38 cellular contexts compared by ENCODE assay signal in the genomic region with DNA sequence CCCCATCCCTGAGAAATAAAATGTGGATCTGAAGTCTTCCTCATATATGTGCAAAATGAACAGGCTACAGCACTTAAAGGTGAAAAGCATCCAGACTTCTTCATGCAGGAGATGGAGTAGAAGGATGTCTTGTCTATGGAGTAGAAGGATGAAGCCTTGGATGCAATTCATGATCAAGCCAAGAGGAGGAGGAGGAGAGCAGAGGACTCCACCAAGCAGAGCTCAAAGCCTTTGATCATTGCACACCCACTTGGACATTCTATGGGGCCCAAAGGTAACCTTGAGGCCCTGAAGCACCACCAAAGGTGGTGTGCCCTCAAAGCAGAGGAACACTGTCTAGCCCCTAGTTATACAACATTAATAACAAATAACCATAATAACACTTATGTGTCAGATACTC. TPM values are rescaled to one million over a fixed set of nuclear protein-coding genes. Genes with fewer than 3 reads are reported as not detected.
"Had no signal": no experiment of that assay in that cellular context is flagged by ENCODE, and none has a peak within 500 bp of the region (broad histone marks: within the 10 kb centered on the region; RNA-seq: fewer than 3 reads in every experiment).

No MANE protein-coding gene starts in this region.

- H3K9me3 ChIP-seq: ascending aorta, esophagus muscularis mucosa, heart right ventricle, left ventricle myocardium inferior, ovary, stomach, thyroid gland had no signal

- ATAC-seq: activated CD4-positive, CD25-positive, alpha-beta regulatory T cell treated with anti-CD3 and anti-CD28 coated beads, Interleukin-2, amount 50 U/mL, for 24 hours; effector memory CD8-positive, alpha-beta T cell; heart right ventricle; sciatic nerve; stimulated activated naive B cell treated with anti-CD40 and anti-IgM and Interleukin-4, amounts not matched to agents 10 μg/mL and 1 μg/mL and 100 μg/mL, for 72 hours had no signal

- H3K4me1 Mint-ChIP-seq: activated naive CD4-positive, alpha-beta T cell treated with anti-CD3 and anti-CD28 coated beads, Interleukin-2, amount 10 ng/mL, durations not matched to agents 7 days and 5 days; activated naive CD8-positive, alpha-beta T cell treated with anti-CD3 and anti-CD28 coated beads, Interleukin-2, amount 10 ng/mL, durations not matched to agents 7 days and 5 days; brain had no signal

- H3K36me3 Mint-ChIP-seq: activated CD4-positive, alpha-beta memory T cell treated with anti-CD3 and anti-CD28 coated beads for 36 hours; activated naive CD4-positive, alpha-beta T cell treated with anti-CD3 and anti-CD28 coated beads, Interleukin-2, amount 10 ng/mL, durations not matched to agents 7 days and 5 days; activated naive CD8-positive, alpha-beta T cell treated with anti-CD3 and anti-CD28 coated beads, Interleukin-2, amount 10 ng/mL, durations not matched to agents 7 days and 5 days; brain had no signal

- H3K9me3 Mint-ChIP-seq: activated CD4-positive, alpha-beta memory T cell treated with anti-CD3 and anti-CD28 coated beads for 36 hours; activated naive CD4-positive, alpha-beta T cell treated with anti-CD3 and anti-CD28 coated beads, Interleukin-2, amount 10 ng/mL, durations not matched to agents 7 days and 5 days; activated naive CD8-positive, alpha-beta T cell treated with anti-CD3 and anti-CD28 coated beads, Interleukin-2, amount 10 ng/mL, durations not matched to agents 7 days and 5 days; activated T-helper 1 cell treated with anti-CD3 and anti-CD28 coated beads, Interleukin-12 subunit alpha, Interleukin-12 subunit beta, Interleukin-2, Interleukin-4 antibody, amounts not matched to agents 30 ng/mL and 10 ng/mL and 1 ng/mL, durations not matched to agents 14 hours and 24 hours and 36 hours; effector memory CD8-positive, alpha-beta T cell; T-helper 1 cell treated with Interleukin-12 subunit alpha and Interleukin-12 subunit beta and Interleukin-4 antibody, amounts not matched to agents 30 μg/mL and 1 μg/mL, for 36 hours had no signal

- H3K4me3 Mint-ChIP-seq: activated CD4-positive, alpha-beta memory T cell treated with anti-CD3 and anti-CD28 coated beads for 36 hours; activated naive CD4-positive, alpha-beta T cell treated with anti-CD3 and anti-CD28 coated beads, Interleukin-2, amount 10 ng/mL, durations not matched to agents 7 days and 5 days; activated naive CD8-positive, alpha-beta T cell treated with anti-CD3 and anti-CD28 coated beads, Interleukin-2, amount 10 ng/mL, durations not matched to agents 7 days and 5 days; activated T-helper 1 cell treated with anti-CD3 and anti-CD28 coated beads, Interleukin-12 subunit alpha, Interleukin-12 subunit beta, Interleukin-2, Interleukin-4 antibody, amounts not matched to agents 30 ng/mL and 10 ng/mL and 1 ng/mL, durations not matched to agents 14 hours and 24 hours and 36 hours; brain; effector memory CD8-positive, alpha-beta T cell; naive B cell; stimulated activated naive B cell treated with anti-CD40 and anti-IgM and Interleukin-4, amounts not matched to agents 10 μg/mL and 1 μg/mL and 100 μg/mL, for 72 hours; T-helper 1 cell treated with Interleukin-12 subunit alpha and Interleukin-12 subunit beta and Interleukin-4 antibody, amounts not matched to agents 30 μg/mL and 1 μg/mL, for 36 hours had no signal

- H3K27ac Mint-ChIP-seq: activated CD4-positive, alpha-beta memory T cell treated with anti-CD3 and anti-CD28 coated beads for 36 hours; activated naive CD4-positive, alpha-beta T cell treated with anti-CD3 and anti-CD28 coated beads, Interleukin-2, amount 10 ng/mL, durations not matched to agents 7 days and 5 days; activated naive CD8-positive, alpha-beta T cell treated with anti-CD3 and anti-CD28 coated beads, Interleukin-2, amount 10 ng/mL, durations not matched to agents 7 days and 5 days; activated T-helper 1 cell treated with anti-CD3 and anti-CD28 coated beads, Interleukin-12 subunit alpha, Interleukin-12 subunit beta, Interleukin-2, Interleukin-4 antibody, amounts not matched to agents 30 ng/mL and 10 ng/mL and 1 ng/mL, durations not matched to agents 14 hours and 24 hours and 36 hours; effector memory CD8-positive, alpha-beta T cell; naive B cell; progenitor cell of endocrine pancreas; stimulated activated naive B cell treated with anti-CD40 and anti-IgM and Interleukin-4, amounts not matched to agents 10 μg/mL and 1 μg/mL and 100 μg/mL, for 72 hours; T-helper 1 cell treated with Interleukin-12 subunit alpha and Interleukin-12 subunit beta and Interleukin-4 antibody, amounts not matched to agents 30 μg/mL and 1 μg/mL, for 36 hours had no signal

- H3K4me1 ChIP-seq: ascending aorta, esophagus muscularis mucosa, heart right ventricle, left ventricle myocardium inferior, stomach, thyroid gland had no signal

- H3K36me3 ChIP-seq: ascending aorta, cardiac muscle cell, esophagus muscularis mucosa, heart right ventricle, left ventricle myocardium inferior, ovary, stomach, thyroid gland, WERI-Rb-1 had no signal

- H3K27ac ChIP-seq: ascending aorta, cardiac muscle cell, esophagus muscularis mucosa, heart right ventricle, left ventricle myocardium inferior, ovary, stomach, thyroid gland, WERI-Rb-1 had no signal

- H3K4me3 ChIP-seq: ascending aorta, cardiac muscle cell, esophagus muscularis mucosa, heart right ventricle, left ventricle myocardium inferior, ovary, stomach, thyroid gland had no signal

- DNase-seq: activated CD4-positive, alpha-beta memory T cell treated with anti-CD3 and anti-CD28 coated beads for 36 hours; activated CD4-positive, alpha-beta T cell treated with anti-CD3 and anti-CD28 coated beads for 48 hours; activated CD8-positive, alpha-beta memory T cell treated with anti-CD3 and anti-CD28 coated beads, Interleukin-2, amount 50 U/mL, for 4 hours; activated gamma-delta T cell; activated naive CD4-positive, alpha-beta T cell treated with anti-CD3 and anti-CD28 coated beads, Interleukin-2, amount 10 ng/mL, durations not matched to agents 7 days and 5 days; activated naive CD8-positive, alpha-beta T cell treated with anti-CD3 and anti-CD28 coated beads, Interleukin-2, amount 10 ng/mL, durations not matched to agents 7 days and 5 days; activated T-cell treated with anti-CD3 and anti-CD28 coated beads, Interleukin-2, amount 50 U/mL, for 1 hour; cortex of kidney; effector memory CD8-positive, alpha-beta T cell; foreskin melanocyte; heart right ventricle; left ventricle myocardium inferior; mammary epithelial cell; naive B cell; ovary; small intestine; stimulated activated CD4-positive, alpha-beta T cell treated with anti-CD3 and anti-CD28 coated beads, Interleukin-1b, Interleukin-23, amount 100 ng/mL, for 48 hours; stimulated activated naive B cell treated with anti-CD40 and anti-IgM and Interleukin-4, amounts not matched to agents 10 μg/mL and 1 μg/mL and 100 μg/mL, for 72 hours; stomach; T1000; thyroid gland; WERI-Rb-1 had no signal

- H3K27me3 ChIP-seq: ascending aorta, cardiac muscle cell, esophagus muscularis mucosa, heart right ventricle, ovary, stomach, thyroid gland had no signal

- H3K27me3 Mint-ChIP-seq: activated CD4-positive, alpha-beta memory T cell treated with anti-CD3 and anti-CD28 coated beads for 36 hours; activated naive CD4-positive, alpha-beta T cell treated with anti-CD3 and anti-CD28 coated beads, Interleukin-2, amount 10 ng/mL, durations not matched to agents 7 days and 5 days; activated naive CD8-positive, alpha-beta T cell treated with anti-CD3 and anti-CD28 coated beads, Interleukin-2, amount 10 ng/mL, durations not matched to agents 7 days and 5 days; brain; progenitor cell of endocrine pancreas; stimulated activated naive B cell treated with anti-CD40 and anti-IgM and Interleukin-4, amounts not matched to agents 10 μg/mL and 1 μg/mL and 100 μg/mL, for 72 hours had no signal

RNA-seq across cellular contexts. Expression of a gene that starts 17.3 kb away (rescaled TPM):
- total RNA-seq: activated CD4-positive, alpha-beta memory T cell treated with anti-CD3 and anti-CD28 coated beads for 36 hours; activated CD8-positive, alpha-beta memory T cell treated with anti-CD3 and anti-CD28 coated beads for 36 hours; activated naive CD8-positive, alpha-beta T cell treated with anti-CD3 and anti-CD28 coated beads, Interleukin-2, amount 10 ng/mL, durations not matched to agents 7 days and 5 days; activated T-helper 1 cell treated with anti-CD3 and anti-CD28 coated beads, Interleukin-12 subunit alpha, Interleukin-12 subunit beta, Interleukin-2, Interleukin-4 antibody, amounts not matched to agents 30 ng/mL and 10 ng/mL and 1 ng/mL, durations not matched to agents 14 hours and 24 hours and 36 hours; ascending aorta; cardiac muscle cell; cerebellum; endothelial cell of umbilical vein; esophagus muscularis mucosa; glomerular endothelial cell; heart right ventricle; kidney epithelial cell; left ventricle myocardium inferior; ovary; progenitor cell of endocrine pancreas; sciatic nerve; stomach; ureter had no signal
- polyA plus RNA-seq: endothelial cell of umbilical vein, heart right ventricle, mammary epithelial cell, neural cell, ovary, small intestine, stomach had no signal
